Comparison of ENCODE assay signal across 6 cellular contexts in the genomic region with DNA sequence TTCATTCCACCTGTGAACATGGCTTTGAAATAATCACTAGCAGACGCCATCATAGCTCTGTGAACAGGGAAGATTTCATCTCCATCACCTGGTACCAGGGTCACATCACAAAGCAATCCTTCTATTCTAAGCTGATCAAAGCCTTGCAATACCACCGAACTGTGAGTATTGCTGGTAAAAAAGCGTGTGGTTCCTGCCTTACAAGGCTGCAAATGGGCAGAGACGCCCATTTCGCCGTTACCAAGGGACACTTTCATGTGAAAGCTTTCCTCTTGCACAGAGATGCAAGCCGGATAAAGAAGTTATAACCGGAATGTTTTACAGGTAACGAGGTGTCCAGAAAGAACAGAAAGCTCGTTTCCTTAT. TPM values are rescaled to one million over a fixed set of nuclear protein-coding genes. Genes with fewer than 3 reads are reported as not detected.
A peak's percentile ranks its signal among the peaks of the same experiment; 100 is the strongest.
DNase-seq lines count a peak whose midpoint lies in the region; ATAC-seq and TF ChIP-seq lines count a peak whose summit lies in the region.

No MANE protein-coding gene starts in this region.

- peaks cover 4% of the 10 kb centered on the region; the same call in 1 of the 2 replicates for H3K27me3 ChIP-seq in BE2C

- H3K27ac ChIP-seq in mesodermal cell (ENCODE audit: low read depth, low read length, severe bottlenecking), result peak overlapping the region; percentile 84

- H3K4me3 Mint-ChIP-seq in activated naive CD8-positive, alpha-beta T cell, result peak overlapping the region; percentile 96

- H3K27me3 Mint-ChIP-seq in activated naive CD8-positive, alpha-beta T cell, result no peaks in the 10 kb centered on the region

- H3K27ac Mint-ChIP-seq in activated naive CD8-positive, alpha-beta T cell, result peak overlapping the region; percentile 93

- peaks cover 6% of the 10 kb centered on the region for H3K36me3 ChIP-seq in BE2C
- peaks cover 29% of the 10 kb centered on the region for H3K36me3 ChIP-seq in mesodermal cell (ENCODE audit: control insufficient read depth, insufficient read depth, low read length)

- DNase-seq in BE2C (no peak), MV-4-11 (lab: John Stamatoyannopoulos, UW) (no peak)
- no peak for DNase-seq in activated CD4-positive, alpha-beta T cell treated with anti-CD3 and anti-CD28 coated beads for 48 hours

- peak overlapping the region; percentile 98 for H3K4me3 ChIP-seq in BE2C (ENCODE audit: low read depth, low read length)
- H3K4me3 ChIP-seq in mesodermal cell (ENCODE audit: extremely low read depth, insufficient read depth, low read length, poor library complexity, severe bottlenecking), result peak overlapping the region; percentile 91

- peaks cover 6% of the 10 kb centered on the region for H3K4me1 ChIP-seq in BE2C
- peaks cover 10% of the 10 kb centered on the region for H3K4me1 ChIP-seq in mesodermal cell (ENCODE audit: control insufficient read depth, insufficient read depth, low read length, poor library complexity, severe bottlenecking)

- peaks cover 61% of the 10 kb centered on the region for H3K4me1 Mint-ChIP-seq in activated naive CD8-positive, alpha-beta T cell (ENCODE audit: low read depth)

- peaks cover 17% of the 10 kb centered on the region for H3K36me3 Mint-ChIP-seq in activated naive CD8-positive, alpha-beta T cell

- H3K9me3 Mint-ChIP-seq in activated naive CD8-positive, alpha-beta T cell (ENCODE audit: low read depth), result no peaks in the 10 kb centered on the region

- no peak for TF ChIP-seq CTCF in BE2C (IDR thresholded peaks at IDR 0.05; ENCODE audit: low read depth, low read length)

- peak; percentile 17 for ATAC-seq in HG02571 (IDR thresholded peaks at IDR 0.05; ENCODE audit: unreplicated experiment)

- 4 to 8% methylated on average over 8 of the region's 10 CpGs for WGBS in mesodermal cell (ENCODE audit: insufficient coverage in 2 of 2), 2 experiments

- H3K9me3 ChIP-seq in BE2C (no peaks in the 10 kb centered on the region), mesodermal cell (ENCODE audit: control insufficient read depth, low read length) (no peaks in the 10 kb centered on the region)

RNA-seq across cellular contexts. Expression of a gene that starts 0.6 kb away (rescaled TPM):
- polyA plus RNA-seq in BE2C (2012; ENCODE audit: insufficient read depth, insufficient read length, low read depth), result 18.8 TPM
- 25.7 TPM for polyA plus RNA-seq in mesodermal cell (2013, experiment 1 of 2)
- 25.1 TPM for polyA plus RNA-seq in mesodermal cell (2013, experiment 2 of 2)

RNA-seq across cellular contexts. Expression of a gene that starts 16.1 kb away (rescaled TPM):
- polyA plus RNA-seq in BE2C (2012; ENCODE audit: insufficient read depth, insufficient read length, low read depth), result not detected
- polyA plus RNA-seq in mesodermal cell (2013, experiment 1 of 2), result not detected
- polyA plus RNA-seq in mesodermal cell (2013, experiment 2 of 2), result not detected

RNA-seq across cellular contexts. Expression of a gene that starts 29.5 kb away (rescaled TPM):
- polyA plus RNA-seq in BE2C (2012; ENCODE audit: insufficient read depth, insufficient read length, low read depth), result not detected
- polyA plus RNA-seq in mesodermal cell (2013, experiment 1 of 2), result not detected
- polyA plus RNA-seq in mesodermal cell (2013, experiment 2 of 2), result not detected

RNA-seq across cellular contexts. Expression of a gene that starts 33.3 kb away (rescaled TPM):
- polyA plus RNA-seq in BE2C (2012; ENCODE audit: insufficient read depth, insufficient read length, low read depth), result not detected
- polyA plus RNA-seq in mesodermal cell (2013, experiment 1 of 2), result not detected
- polyA plus RNA-seq in mesodermal cell (2013, experiment 2 of 2), result not detected

RNA-seq across cellular contexts. Expression of a gene that starts 50.6 kb away (rescaled TPM):
- not detected for polyA plus RNA-seq in BE2C (2012; ENCODE audit: insufficient read depth, insufficient read length, low read depth)
- polyA plus RNA-seq in mesodermal cell (2013, experiment 1 of 2), result not detected
- polyA plus RNA-seq in mesodermal cell (2013, experiment 2 of 2), result not detected
